Comparison of ENCODE assay signal across 13 cellular contexts in the genomic region with DNA sequence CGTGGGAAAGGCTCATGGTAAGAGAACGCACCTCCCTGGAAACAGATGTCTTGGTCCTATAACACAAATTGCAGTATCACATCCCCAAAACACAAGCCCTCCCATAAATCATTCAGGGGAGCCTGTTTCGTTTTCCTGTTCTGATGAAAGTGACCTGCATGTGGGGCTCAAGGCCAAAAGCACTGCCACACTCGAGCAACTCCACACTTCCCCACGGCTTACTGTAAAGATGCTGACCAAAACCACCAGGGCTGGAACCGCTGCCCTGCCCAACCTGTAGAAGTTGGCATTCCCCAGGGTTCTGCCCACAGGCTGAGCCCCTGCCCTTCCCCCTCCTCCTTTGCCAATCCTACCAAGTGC.
DNase-seq lines count a peak whose midpoint lies in the region; ATAC-seq and TF ChIP-seq lines count a peak whose summit lies in the region.
"Had no signal": no experiment of that assay in that cellular context is flagged by ENCODE, and none has a peak within 500 bp of the region (broad histone marks: within the 10 kb centered on the region; RNA-seq: fewer than 3 reads in every experiment).

No MANE protein-coding gene starts in this region.

- TF ChIP-seq POLR2A in adrenal gland (IDR thresholded peaks at IDR 0.05): no peak

- H3K27ac ChIP-seq in adrenal gland: no peak overlapping the region
- H3K27ac ChIP-seq: upper lobe of right lung had no signal

- in situ Hi-C loops in G401 (cut with HindIII; ENCODE audit: low sequenced_read_pairs): no loop called here

- DNase-seq in RPMI8226 (peak; percentile 19), G401 (ENCODE audit: low spot score) (no peak), endothelial cell (ENCODE audit: low spot score) (no peak), NK-92 (lab: John Stamatoyannopoulos, UW; ENCODE audit: unreplicated experiment) (no peak), adrenal gland (no peak)
- DNase-seq: CD8-positive, alpha-beta T cell; effector memory CD4-positive, alpha-beta T cell; stimulated activated CD4-positive, alpha-beta T cell treated with anti-CD3 and anti-CD28 coated beads, Interleukin-2, amount 100 ng/mL, for 48 hours; upper lobe of right lung had no signal

- H3K4me3 ChIP-seq in adrenal gland: no peak overlapping the region
- H3K4me3 ChIP-seq: upper lobe of right lung had no signal

- intact Hi-C loops in adrenal gland (cut with DNase I): no loop called here

- no peaks in the 10 kb centered on the region for H3K27me3 ChIP-seq in adrenal gland
- H3K27me3 ChIP-seq: upper lobe of right lung had no signal

- no peaks in the 10 kb centered on the region for H3K9me3 Mint-ChIP-seq in endothelial cell (ENCODE audit: unreplicated experiment)

- H3K4me3 Mint-ChIP-seq in endothelial cell (ENCODE audit: unreplicated experiment): no peak overlapping the region
- H3K4me3 Mint-ChIP-seq: CD8-positive, alpha-beta T cell had no signal

- TF ChIP-seq CTCF in endothelial cell (IDR thresholded peaks at IDR 0.05; ENCODE audit: unreplicated experiment): no peak
- no peak for TF ChIP-seq CTCF in adrenal gland (IDR thresholded peaks at IDR 0.05)

- peaks cover 3% of the 10 kb centered on the region for H3K4me1 Mint-ChIP-seq in endothelial cell (ENCODE audit: unreplicated experiment)

- no peaks in the 10 kb centered on the region for H3K36me3 ChIP-seq in adrenal gland (replicated peaks in 1 of 2)
- H3K36me3 ChIP-seq: upper lobe of right lung had no signal

- no peaks in the 10 kb centered on the region for H3K9me3 ChIP-seq in adrenal gland (replicated peaks in 1 of 3)
- H3K9me3 ChIP-seq: upper lobe of right lung had no signal

- no peaks in the 10 kb centered on the region for H3K36me3 Mint-ChIP-seq in endothelial cell (ENCODE audit: low read depth, unreplicated experiment)
- H3K36me3 Mint-ChIP-seq: CD8-positive, alpha-beta T cell had no signal

- ATAC-seq in GM18498 (IDR thresholded peaks at IDR 0.05; ENCODE audit: unreplicated experiment) (peak; percentile 86), GM21381 (IDR thresholded peaks at IDR 0.05; ENCODE audit: unreplicated experiment) (peak; percentile 84), HG03097 (IDR thresholded peaks at IDR 0.05; ENCODE audit: low FRiP score, unreplicated experiment) (peak; percentile 90)
- ATAC-seq: CD8-positive, alpha-beta T cell; Panc1; upper lobe of right lung had no signal

- WGBS in adrenal gland, 4 donors: 62 to 70% (median 63%) methylated on average over 6 of the region's 6 CpGs

- peaks cover 0 to 7% of the 10 kb centered on the region in 2 donors for H3K4me1 ChIP-seq in adrenal gland (replicated peaks in 1 of 2)
- H3K4me1 ChIP-seq: upper lobe of right lung had no signal

- H3K27me3 Mint-ChIP-seq in endothelial cell (ENCODE audit: unreplicated experiment): peaks cover 7% of the 10 kb centered on the region

- H3K27ac Mint-ChIP-seq in endothelial cell (ENCODE audit: unreplicated experiment): no peak overlapping the region
- H3K27ac Mint-ChIP-seq: CD8-positive, alpha-beta T cell had no signal
